ENCODE assay signal across 1 cellular context in genomic region chr19:28424662-28425430, GRCh38.
TF ChIP-seq lines count a peak whose summit lies in the region.

No MANE protein-coding gene starts in this region.

TF ChIP-seq in HEK293, 187 proteins besides CTCF, POLR2A, EP300 and RAD21 (continued from another document):
- TF ChIP-seq ZBTB49 (tag by site-specific recombination; IDR thresholded peaks at IDR 0.05; ENCODE audit: low read depth) (no peak), ZNF639 (tag by site-specific recombination; IDR thresholded peaks at IDR 0.05) (no peak), ZNF785 (tag by site-specific recombination; IDR thresholded peaks at IDR 0.05) (no peak), ZNF558 (tag by site-specific recombination; IDR thresholded peaks at IDR 0.05) (no peak), SCRT1 (tag by site-specific recombination; IDR thresholded peaks at IDR 0.05; ENCODE audit: borderline replicate concordance) (no peak), INSM2 (tag by site-specific recombination; IDR thresholded peaks at IDR 0.05) (no peak), ZNF138 (tag by site-specific recombination; IDR thresholded peaks at IDR 0.05; ENCODE audit: borderline replicate concordance) (no peak), ZNF692 (tag by site-specific recombination; IDR thresholded peaks at IDR 0.05) (peak; percentile 72; the same call in 1 of the 2 replicates), KLF16 (tag by site-specific recombination; IDR thresholded peaks at IDR 0.05) (no peak), ZNF132 (tag by site-specific recombination; IDR thresholded peaks at IDR 0.05; ENCODE audit: borderline replicate concordance) (no peak), ZNF114 (tag by site-specific recombination; IDR thresholded peaks at IDR 0.05) (no peak), HOXC10 (CRISPR knock-in tag; IDR thresholded peaks at IDR 0.05) (no peak), ZNF394 (tag by site-specific recombination; IDR thresholded peaks at IDR 0.05; ENCODE audit: borderline replicate concordance) (no peak)
- TF ChIP-seq, protein P1, sequence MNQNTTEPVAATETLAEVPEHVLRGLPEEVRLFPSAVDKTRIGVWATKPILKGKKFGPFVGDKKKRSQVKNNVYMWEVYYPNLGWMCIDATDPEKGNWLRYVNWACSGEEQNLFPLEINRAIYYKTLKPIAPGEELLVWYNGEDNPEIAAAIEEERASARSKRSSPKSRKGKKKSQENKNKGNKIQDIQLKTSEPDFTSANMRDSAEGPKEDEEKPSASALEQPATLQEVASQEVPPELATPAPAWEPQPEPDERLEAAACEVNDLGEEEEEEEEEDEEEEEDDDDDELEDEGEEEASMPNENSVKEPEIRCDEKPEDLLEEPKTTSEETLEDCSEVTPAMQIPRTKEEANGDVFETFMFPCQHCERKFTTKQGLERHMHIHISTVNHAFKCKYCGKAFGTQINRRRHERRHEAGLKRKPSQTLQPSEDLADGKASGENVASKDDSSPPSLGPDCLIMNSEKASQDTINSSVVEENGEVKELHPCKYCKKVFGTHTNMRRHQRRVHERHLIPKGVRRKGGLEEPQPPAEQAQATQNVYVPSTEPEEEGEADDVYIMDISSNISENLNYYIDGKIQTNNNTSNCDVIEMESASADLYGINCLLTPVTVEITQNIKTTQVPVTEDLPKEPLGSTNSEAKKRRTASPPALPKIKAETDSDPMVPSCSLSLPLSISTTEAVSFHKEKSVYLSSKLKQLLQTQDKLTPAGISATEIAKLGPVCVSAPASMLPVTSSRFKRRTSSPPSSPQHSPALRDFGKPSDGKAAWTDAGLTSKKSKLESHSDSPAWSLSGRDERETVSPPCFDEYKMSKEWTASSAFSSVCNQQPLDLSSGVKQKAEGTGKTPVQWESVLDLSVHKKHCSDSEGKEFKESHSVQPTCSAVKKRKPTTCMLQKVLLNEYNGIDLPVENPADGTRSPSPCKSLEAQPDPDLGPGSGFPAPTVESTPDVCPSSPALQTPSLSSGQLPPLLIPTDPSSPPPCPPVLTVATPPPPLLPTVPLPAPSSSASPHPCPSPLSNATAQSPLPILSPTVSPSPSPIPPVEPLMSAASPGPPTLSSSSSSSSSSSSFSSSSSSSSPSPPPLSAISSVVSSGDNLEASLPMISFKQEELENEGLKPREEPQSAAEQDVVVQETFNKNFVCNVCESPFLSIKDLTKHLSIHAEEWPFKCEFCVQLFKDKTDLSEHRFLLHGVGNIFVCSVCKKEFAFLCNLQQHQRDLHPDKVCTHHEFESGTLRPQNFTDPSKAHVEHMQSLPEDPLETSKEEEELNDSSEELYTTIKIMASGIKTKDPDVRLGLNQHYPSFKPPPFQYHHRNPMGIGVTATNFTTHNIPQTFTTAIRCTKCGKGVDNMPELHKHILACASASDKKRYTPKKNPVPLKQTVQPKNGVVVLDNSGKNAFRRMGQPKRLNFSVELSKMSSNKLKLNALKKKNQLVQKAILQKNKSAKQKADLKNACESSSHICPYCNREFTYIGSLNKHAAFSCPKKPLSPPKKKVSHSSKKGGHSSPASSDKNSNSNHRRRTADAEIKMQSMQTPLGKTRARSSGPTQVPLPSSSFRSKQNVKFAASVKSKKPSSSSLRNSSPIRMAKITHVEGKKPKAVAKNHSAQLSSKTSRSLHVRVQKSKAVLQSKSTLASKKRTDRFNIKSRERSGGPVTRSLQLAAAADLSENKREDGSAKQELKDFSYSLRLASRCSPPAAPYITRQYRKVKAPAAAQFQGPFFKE (tag by site-specific recombination; IDR thresholded peaks at IDR 0.05; ENCODE audit: borderline replicate concordance) = no peak
- TF ChIP-seq, protein P2, sequence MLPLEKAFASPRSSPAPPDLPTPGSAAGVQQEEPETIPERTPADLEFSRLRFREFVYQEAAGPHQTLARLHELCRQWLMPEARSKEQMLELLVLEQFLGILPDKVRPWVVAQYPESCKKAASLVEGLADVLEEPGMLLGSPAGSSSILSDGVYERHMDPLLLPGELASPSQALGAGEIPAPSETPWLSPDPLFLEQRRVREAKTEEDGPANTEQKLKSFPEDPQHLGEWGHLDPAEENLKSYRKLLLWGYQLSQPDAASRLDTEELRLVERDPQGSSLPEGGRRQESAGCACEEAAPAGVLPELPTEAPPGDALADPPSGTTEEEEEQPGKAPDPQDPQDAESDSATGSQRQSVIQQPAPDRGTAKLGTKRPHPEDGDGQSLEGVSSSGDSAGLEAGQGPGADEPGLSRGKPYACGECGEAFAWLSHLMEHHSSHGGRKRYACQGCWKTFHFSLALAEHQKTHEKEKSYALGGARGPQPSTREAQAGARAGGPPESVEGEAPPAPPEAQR (tag by site-specific recombination; IDR thresholded peaks at IDR 0.05) = no peak
- TF ChIP-seq, protein P3, sequence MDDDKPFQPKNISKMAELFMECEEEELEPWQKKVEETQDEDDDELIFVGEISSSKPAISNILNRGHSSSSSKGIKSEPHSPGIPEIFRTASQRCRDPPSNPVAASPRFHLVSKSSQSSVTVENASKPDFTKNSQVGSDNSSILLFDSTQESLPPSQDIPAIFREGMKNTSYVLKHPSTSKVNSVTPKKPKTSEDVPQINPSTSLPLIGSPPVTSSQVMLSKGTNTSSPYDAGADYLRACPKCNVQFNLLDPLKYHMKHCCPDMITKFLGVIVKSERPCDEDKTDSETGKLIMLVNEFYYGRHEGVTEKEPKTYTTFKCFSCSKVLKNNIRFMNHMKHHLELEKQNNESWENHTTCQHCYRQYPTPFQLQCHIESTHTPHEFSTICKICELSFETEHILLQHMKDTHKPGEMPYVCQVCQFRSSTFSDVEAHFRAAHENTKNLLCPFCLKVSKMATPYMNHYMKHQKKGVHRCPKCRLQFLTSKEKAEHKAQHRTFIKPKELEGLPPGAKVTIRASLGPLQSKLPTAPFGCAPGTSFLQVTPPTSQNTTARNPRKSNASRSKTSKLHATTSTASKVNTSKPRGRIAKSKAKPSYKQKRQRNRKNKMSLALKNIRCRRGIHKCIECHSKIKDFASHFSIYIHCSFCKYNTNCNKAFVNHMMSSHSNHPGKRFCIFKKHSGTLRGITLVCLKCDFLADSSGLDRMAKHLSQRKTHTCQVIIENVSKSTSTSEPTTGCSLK (tag by site-specific recombination; IDR thresholded peaks at IDR 0.05) = no peak
- TF ChIP-seq, protein P4, sequence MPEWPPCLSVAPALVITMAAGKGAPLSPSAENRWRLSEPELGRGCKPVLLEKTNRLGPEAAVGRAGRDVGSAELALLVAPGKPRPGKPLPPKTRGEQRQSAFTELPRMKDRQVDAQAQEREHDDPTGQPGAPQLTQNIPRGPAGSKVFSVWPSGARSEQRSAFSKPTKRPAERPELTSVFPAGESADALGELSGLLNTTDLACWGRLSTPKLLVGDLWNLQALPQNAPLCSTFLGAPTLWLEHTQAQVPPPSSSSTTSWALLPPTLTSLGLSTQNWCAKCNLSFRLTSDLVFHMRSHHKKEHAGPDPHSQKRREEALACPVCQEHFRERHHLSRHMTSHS (tag by site-specific recombination; IDR thresholded peaks at IDR 0.05) = no peak
- TF ChIP-seq, protein P5, sequence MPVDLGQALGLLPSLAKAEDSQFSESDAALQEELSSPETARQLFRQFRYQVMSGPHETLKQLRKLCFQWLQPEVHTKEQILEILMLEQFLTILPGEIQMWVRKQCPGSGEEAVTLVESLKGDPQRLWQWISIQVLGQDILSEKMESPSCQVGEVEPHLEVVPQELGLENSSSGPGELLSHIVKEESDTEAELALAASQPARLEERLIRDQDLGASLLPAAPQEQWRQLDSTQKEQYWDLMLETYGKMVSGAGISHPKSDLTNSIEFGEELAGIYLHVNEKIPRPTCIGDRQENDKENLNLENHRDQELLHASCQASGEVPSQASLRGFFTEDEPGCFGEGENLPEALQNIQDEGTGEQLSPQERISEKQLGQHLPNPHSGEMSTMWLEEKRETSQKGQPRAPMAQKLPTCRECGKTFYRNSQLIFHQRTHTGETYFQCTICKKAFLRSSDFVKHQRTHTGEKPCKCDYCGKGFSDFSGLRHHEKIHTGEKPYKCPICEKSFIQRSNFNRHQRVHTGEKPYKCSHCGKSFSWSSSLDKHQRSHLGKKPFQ (tag by site-specific recombination; IDR thresholded peaks at IDR 0.05) = no peak
- TF ChIP-seq, protein P6, sequence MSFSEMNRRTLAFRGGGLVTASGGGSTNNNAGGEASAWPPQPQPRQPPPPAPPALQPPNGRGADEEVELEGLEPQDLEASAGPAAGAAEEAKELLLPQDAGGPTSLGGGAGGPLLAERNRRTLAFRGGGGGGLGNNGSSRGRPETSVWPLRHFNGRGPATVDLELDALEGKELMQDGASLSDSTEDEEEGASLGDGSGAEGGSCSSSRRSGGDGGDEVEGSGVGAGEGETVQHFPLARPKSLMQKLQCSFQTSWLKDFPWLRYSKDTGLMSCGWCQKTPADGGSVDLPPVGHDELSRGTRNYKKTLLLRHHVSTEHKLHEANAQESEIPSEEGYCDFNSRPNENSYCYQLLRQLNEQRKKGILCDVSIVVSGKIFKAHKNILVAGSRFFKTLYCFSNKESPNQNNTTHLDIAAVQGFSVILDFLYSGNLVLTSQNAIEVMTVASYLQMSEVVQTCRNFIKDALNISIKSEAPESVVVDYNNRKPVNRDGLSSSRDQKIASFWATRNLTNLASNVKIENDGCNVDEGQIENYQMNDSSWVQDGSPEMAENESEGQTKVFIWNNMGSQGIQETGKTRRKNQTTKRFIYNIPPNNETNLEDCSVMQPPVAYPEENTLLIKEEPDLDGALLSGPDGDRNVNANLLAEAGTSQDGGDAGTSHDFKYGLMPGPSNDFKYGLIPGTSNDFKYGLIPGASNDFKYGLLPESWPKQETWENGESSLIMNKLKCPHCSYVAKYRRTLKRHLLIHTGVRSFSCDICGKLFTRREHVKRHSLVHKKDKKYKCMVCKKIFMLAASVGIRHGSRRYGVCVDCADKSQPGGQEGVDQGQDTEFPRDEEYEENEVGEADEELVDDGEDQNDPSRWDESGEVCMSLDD (tag by site-specific recombination; IDR thresholded peaks at IDR 0.05) = no peak
